Comparison of ENCODE assay signal across 27 cellular contexts in the genomic region with DNA sequence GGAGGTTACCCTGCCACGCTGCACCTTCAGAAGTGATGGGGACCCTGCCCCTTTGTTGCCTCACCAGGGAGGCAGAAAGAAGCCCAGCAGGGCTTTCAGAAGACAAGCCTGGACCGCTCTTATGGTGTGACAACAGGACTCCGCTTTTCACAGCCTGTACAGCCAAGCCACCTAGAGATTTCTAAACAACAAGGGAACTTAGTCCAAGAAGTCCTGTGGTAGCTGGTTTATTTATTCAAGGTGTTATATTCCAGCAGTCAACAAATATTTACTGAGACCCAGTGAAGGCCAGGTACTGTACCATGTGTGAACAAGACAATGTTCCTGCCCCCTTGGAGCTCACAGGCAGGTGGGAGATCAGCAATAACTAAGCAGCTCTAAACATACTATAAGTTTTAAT. TPM values are rescaled to one million over a fixed set of nuclear protein-coding genes. Genes with fewer than 3 reads are reported as not detected.
DNase-seq lines count a peak whose midpoint lies in the region; ATAC-seq, FAIRE-seq and TF ChIP-seq lines count a peak whose summit lies in the region.
"Had no signal": no experiment of that assay in that cellular context is flagged by ENCODE, and none has a peak within 500 bp of the region (broad histone marks: within the 10 kb centered on the region; RNA-seq: fewer than 3 reads in every experiment).

No MANE protein-coding gene starts in this region.

- no peaks in the 10 kb centered on the region; a peak in 1 of 4 replicates for H3K36me3 ChIP-seq in GM12878 (ENCODE audit: control insufficient read depth in 2 of 2, insufficient read depth in 2 of 2, low read length in 1 of 2)
- H3K36me3 ChIP-seq: HAP-1, left lung, neural progenitor cell, upper lobe of right lung had no signal

- FAIRE-seq in GM12878 (lab: Jason Lieb, UNC), result no peak
- FAIRE-seq: colon had no signal

- DNase-seq in NCI-H1092 treated with DMSO at 0.1 percent for 48 hours (lab: John Stamatoyannopoulos, UW), result peak; percentile 62
- no peak for DNase-seq in NCI-H1092 (lab: John Stamatoyannopoulos, UW)
- DNase-seq in NCI-H69 (lab: John Stamatoyannopoulos, UW), result peak; percentile 65
- no peak for DNase-seq in GM12878 (ENCODE audit: low read depth, low spot score)
- DNase-seq in stimulated activated effector memory CD8-positive, alpha-beta T cell treated with anti-CD3 and anti-CD28 coated beads, Interleukin-12 subunit alpha, Interleukin-12 subunit beta, amount 100 ng/mL, for 72 hours (ENCODE audit: low spot score in 2 of 2), result no peak
- DNase-seq in endothelial cell (ENCODE audit: low spot score), result no peak
- no peak for DNase-seq in AG08396 (ENCODE audit: low spot score)
- DNase-seq: activated CD4-positive, alpha-beta T cell treated with anti-CD3 and anti-CD28 coated beads for 48 hours; activated CD8-positive, alpha-beta memory T cell treated with anti-CD3 and anti-CD28 coated beads for 24 hours; activated T-cell treated with anti-CD3 and anti-CD28 coated beads for 4 hours; CD4-positive, alpha-beta T cell; effector CD8-positive, alpha-beta T cell; EL; erythroblast; left lung; mesenchymal stem cell; NCI-H1436 treated with DMSO at 0.1 percent for 48 hours; stimulated activated naive CD4-positive, alpha-beta T cell treated with Interleukin-2 at 50 U/mL for 16 hours; upper lobe of right lung had no signal

- no peak overlapping the region for H3K9ac ChIP-seq in GM12878 (ENCODE audit: control insufficient read depth, insufficient read depth, low read length)
- H3K9ac ChIP-seq: KMS-11, neural progenitor cell, parathyroid adenoma had no signal

- TF ChIP-seq POLR2A in GM12878 (IDR thresholded peaks at IDR 0.05; ENCODE audit: low read depth, low read length), result no peak

- peak overlapping the region; percentile 78 for H3K27ac Mint-ChIP-seq in stimulated activated effector memory CD8-positive, alpha-beta T cell treated with anti-CD3 and anti-CD28 coated beads, Interleukin-12 subunit alpha, Interleukin-12 subunit beta, amount 100 ng/mL, for 72 hours
- no peak overlapping the region for H3K27ac Mint-ChIP-seq in endothelial cell (ENCODE audit: unreplicated experiment)
- H3K27ac Mint-ChIP-seq: activated naive CD4-positive, alpha-beta T cell treated with anti-CD3 and anti-CD28 coated beads, Interleukin-2, amount 50 U/mL, for 72 hours; CD4-positive, alpha-beta T cell; neural progenitor cell had no signal

- POLR2A ChIA-PET in GM12878 (lab: Charles Lee), result no interaction called here

- no peak for TF ChIP-seq CTCF in GM12878 (IDR thresholded peaks at IDR 0.05 in 2 of 3, conservative IDR thresholded peaks at IDR 0.05 in 1 of 3; ENCODE audit: control insufficient read depth in 2 of 3, extremely low read depth in 1 of 3, insufficient read depth in 1 of 3, low read depth in 3 of 3, low read length in 3 of 3)
- TF ChIP-seq CTCF in endothelial cell (IDR thresholded peaks at IDR 0.05; ENCODE audit: unreplicated experiment), result no peak

- SMC1A ChIA-PET in GM12878 (lab: Charles Lee; ENCODE audit: uncharacterized antibody, unreplicated experiment), result interaction anchor here (0.7 to 1.7 kb wide), 3 partner anchors 20 to 220 kb away, joined by 3 to 4 read pairs (median 3); no protein-coding TSS in a partner anchor

- H3K4me2 ChIP-seq in GM12878 (ENCODE audit: control insufficient read depth, insufficient read depth), result no peak overlapping the region
- H3K4me2 ChIP-seq: KMS-11 had no signal

- no peaks in the 10 kb centered on the region for H4K20me1 ChIP-seq in GM12878 (ENCODE audit: control insufficient read depth, insufficient read depth)

- no peak overlapping the region for H3K4me3 ChIP-seq in GM12878
- H3K4me3 ChIP-seq: HAP-1, left lung, neural progenitor cell, upper lobe of right lung had no signal

- peaks cover 28% of the 10 kb centered on the region for H3K4me1 Mint-ChIP-seq in stimulated activated effector memory CD8-positive, alpha-beta T cell treated with anti-CD3 and anti-CD28 coated beads, Interleukin-12 subunit alpha, Interleukin-12 subunit beta, amount 100 ng/mL, for 72 hours
- H3K4me1 Mint-ChIP-seq in endothelial cell (ENCODE audit: unreplicated experiment), result no peaks in the 10 kb centered on the region
- H3K4me1 Mint-ChIP-seq: neural progenitor cell had no signal

- H3K4me3 Mint-ChIP-seq in stimulated activated effector memory CD8-positive, alpha-beta T cell treated with anti-CD3 and anti-CD28 coated beads, Interleukin-12 subunit alpha, Interleukin-12 subunit beta, amount 100 ng/mL, for 72 hours, result no peak overlapping the region
- no peak overlapping the region for H3K4me3 Mint-ChIP-seq in endothelial cell (ENCODE audit: unreplicated experiment)
- H3K4me3 Mint-ChIP-seq: CD4-positive, alpha-beta T cell; neural progenitor cell had no signal

- CTCF ChIA-PET in GM12878 (lab: Yijun Ruan, JAX), result interaction anchor here (1.3 to 1.5 kb wide), 4 partner anchors 11 to 78 kb away, joined by 3 to 5 read pairs (median 3); no protein-coding TSS in a partner anchor

- H3K4me1 ChIP-seq in GM12878 (ENCODE audit: control insufficient read depth, insufficient read depth, low read length), result peaks cover 33% of the 10 kb centered on the region
- H3K4me1 ChIP-seq: HAP-1 had no signal

- no peak for TF ChIP-seq EP300 in GM12878 (IDR thresholded peaks at IDR 0.05; ENCODE audit: borderline replicate concordance in 1 of 2, control insufficient read depth in 1 of 2, low read depth in 2 of 2, low read length in 2 of 2)

- ATAC-seq in GM12878 (no peak), GM18873 (IDR thresholded peaks at IDR 0.05; ENCODE audit: low FRiP score, unreplicated experiment) (no peak)
- no peak for ATAC-seq in stimulated activated effector memory CD8-positive, alpha-beta T cell treated with anti-CD3 and anti-CD28 coated beads, Interleukin-12 subunit alpha, Interleukin-12 subunit beta, amount 100 ng/mL, for 72 hours
- ATAC-seq: activated naive CD4-positive, alpha-beta T cell treated with anti-CD3 and anti-CD28 coated beads, Interleukin-2, amount 50 U/mL, for 72 hours; left lung; Panc1; upper lobe of right lung had no signal

- intact Hi-C loops in GM12878 (cut with micrococcal nuclease; ENCODE audit: unreplicated experiment), result no loop called here

- no peak for TF ChIP-seq RAD21 in GM12878 (IDR thresholded peaks at IDR 0.05; ENCODE audit: insufficient read depth, low read depth, low read length)

- H3K27me3 Mint-ChIP-seq in endothelial cell (ENCODE audit: unreplicated experiment), result peaks cover 2% of the 10 kb centered on the region
- H3K27me3 Mint-ChIP-seq: CD4-positive, alpha-beta T cell had no signal

- H3K79me2 ChIP-seq in GM12878 (ENCODE audit: control insufficient read depth, insufficient read depth, low read length), result no peaks in the 10 kb centered on the region
- H3K79me2 ChIP-seq: parathyroid adenoma had no signal

- in situ Hi-C loops in GM12878 (cut with MboI), result no loop called here

- peaks cover 7% of the 10 kb centered on the region for H3K36me3 Mint-ChIP-seq in stimulated activated effector memory CD8-positive, alpha-beta T cell treated with anti-CD3 and anti-CD28 coated beads, Interleukin-12 subunit alpha, Interleukin-12 subunit beta, amount 100 ng/mL, for 72 hours
- peaks cover 13% of the 10 kb centered on the region for H3K36me3 Mint-ChIP-seq in endothelial cell (ENCODE audit: low read depth, unreplicated experiment)
- H3K36me3 Mint-ChIP-seq: neural progenitor cell had no signal

- peak overlapping the region; percentile 56; the same call in 1 of the 2 replicates for H3K27ac ChIP-seq in GM12878 (ENCODE audit: control insufficient read depth, insufficient read depth)
- H3K27ac ChIP-seq: KMS-11, left lung, neural progenitor cell, parathyroid adenoma, upper lobe of right lung had no signal

- H3K27me3 ChIP-seq in GM12878 (replicated peaks in 1 of 2; ENCODE audit: control insufficient read depth in 2 of 2, insufficient read depth in 2 of 2, low read length in 1 of 2), result no peaks in the 10 kb centered on the region
- H3K27me3 ChIP-seq: left lung, neural progenitor cell, upper lobe of right lung had no signal

- no peak overlapping the region for H2AFZ ChIP-seq in GM12878 (ENCODE audit: control insufficient read depth, low read depth, low read length)
- H2AFZ ChIP-seq: neural progenitor cell, parathyroid adenoma had no signal

- WGBS in GM12878 (ENCODE audit: insufficient coverage, insufficient replicate concordance, low lambda C conversion rate, missing lambda C conversion rate), result 77% methylated on average over 3 of the region's 3 CpGs

- H3K9me3 ChIP-seq in GM12878 (replicated peaks; ENCODE audit: control insufficient read depth, insufficient read depth, low read length), result peaks cover 26% of the 10 kb centered on the region
- H3K9me3 ChIP-seq: upper lobe of right lung had no signal

- no TSS peak for BruUV-seq in GM12878 (replicated peaks; lab: Mats Ljungman, UMichigan)

- peaks cover 10% of the 10 kb centered on the region for H3K9me3 Mint-ChIP-seq in stimulated activated effector memory CD8-positive, alpha-beta T cell treated with anti-CD3 and anti-CD28 coated beads, Interleukin-12 subunit alpha, Interleukin-12 subunit beta, amount 100 ng/mL, for 72 hours
- peaks cover 7% of the 10 kb centered on the region for H3K9me3 Mint-ChIP-seq in endothelial cell (ENCODE audit: unreplicated experiment)
- H3K9me3 Mint-ChIP-seq: CD4-positive, alpha-beta T cell had no signal

- RAD21 ChIA-PET in GM12878 (lab: Charles Lee; ENCODE audit: unreplicated experiment), result no interaction called here

RNA-seq across cellular contexts. Expression of gene TMEM229B, which starts 4.0 kb away (rescaled TPM):
- 0.27 and 0.67 TPM in 2 replicates for total RNA-seq in GM12878 (2013; cell fraction: nucleolus; rRNA removed)
- 3.8 and 4.0 TPM in 2 replicates for total RNA-seq in GM12878 (2014; rRNA removed)
- total RNA-seq in GM12878 (2014; rRNA removed; fragmentation: Illumina TruSeq; extraction: Trizol), result 2.1 and 2.2 TPM in 2 replicates
- 5.1 and 5.2 TPM in 2 replicates for total RNA-seq in GM12878 (2021)
- 0.55 TPM for polyA plus RNA-seq in GM12878 (2011; ENCODE audit: low read depth)
- polyA plus RNA-seq in GM12878 (2011; rRNA removed), result 0.88 and 1.3 TPM in 2 replicates
- polyA plus RNA-seq in GM12878 (2011; cell fraction: cytosol; rRNA removed), result 2.6 and 3.1 TPM in 2 replicates
- 0.87 and 1.7 TPM in 2 replicates for polyA plus RNA-seq in GM12878 (2011; cell fraction: nucleus; rRNA removed)
- polyA plus RNA-seq in GM12878 (2012), result 0.35 and 0.42 TPM in 2 replicates
- polyA plus RNA-seq in GM12878 (2014; fragmentation: Illumina TruSeq; extraction: Trizol), result 3.2 and 3.4 TPM in 2 replicates
- under 1 TPM; 0.24 to 0.32 TPM for polyA plus RNA-seq in GM12878 (2014; fragmentation: Nextera tagmentation; extraction: Ambion mirVana)
- 3.3 and 5.3 TPM in 2 replicates for polyA plus RNA-seq in GM12878 (2014; rRNA removed)
- polyA plus RNA-seq in GM12878 (2016; fragmentation: Nextera tagmentation; extraction: Ambion mirVana), result 1 to 10 TPM in 1 of 2 experiments, under 1 TPM in 1; 0.72 to 1.3 TPM
- polyA minus RNA-seq in GM12878 (2011; rRNA and poly(A)+ RNA removed), result 2.9 TPM in 2 replicates
- 0.53 and 1.2 TPM in 2 replicates for polyA minus RNA-seq in GM12878 (2011; cell fraction: cytosol; rRNA and poly(A)+ RNA removed)
- 1.6 and 3.6 TPM in 2 replicates for polyA minus RNA-seq in GM12878 (2011; cell fraction: nucleus; rRNA and poly(A)+ RNA removed)
- 0.08 TPM for total RNA-seq in endothelial cell (ENCODE audit: unreplicated experiment)

RNA-seq across cellular contexts. Expression of gene PLEKHH1, which starts 40.6 kb away (rescaled TPM):
- total RNA-seq in GM12878 (2013; cell fraction: nucleolus; rRNA removed), result 0.50 and 0.73 TPM in 2 replicates
- total RNA-seq in GM12878 (2014; rRNA removed) (0.40 and 0.87 TPM in 2 replicates), GM12878 (2014; rRNA removed; fragmentation: Illumina TruSeq; extraction: Trizol) (0.32 and 0.67 TPM in 2 replicates), GM12878 (2021) (0.95 and 1.4 TPM in 2 replicates), endothelial cell (ENCODE audit: unreplicated experiment) (9.5 TPM)
- polyA plus RNA-seq in GM12878 (2011; ENCODE audit: low read depth), result 0.31 TPM
- polyA plus RNA-seq in GM12878 (2011; rRNA removed) (0.16 and 0.30 TPM in 2 replicates), GM12878 (2014; fragmentation: Illumina TruSeq; extraction: Trizol) (0.59 and 0.60 TPM in 2 replicates), GM12878 (2014; fragmentation: Nextera tagmentation; extraction: Ambion mirVana) (under 1 TPM; 0.11 to 0.22 TPM), GM12878 (2014; rRNA removed) (0.42 and 0.76 TPM in 2 replicates), GM12878 (2016; fragmentation: Nextera tagmentation; extraction: Ambion mirVana) (under 1 TPM; 0.23 to 0.66 TPM)
- 0.37 and 0.46 TPM in 2 replicates for polyA plus RNA-seq in GM12878 (2011; cell fraction: cytosol; rRNA removed)
- 1.0 and 1.3 TPM in 2 replicates for polyA plus RNA-seq in GM12878 (2011; cell fraction: nucleus; rRNA removed)
- polyA plus RNA-seq in GM12878 (2012), result 0.34 and 0.65 TPM in 2 replicates
- polyA minus RNA-seq in GM12878 (2011; rRNA and poly(A)+ RNA removed), result 0.07 and 0.82 TPM in 2 replicates
- not detected in 2 replicates for polyA minus RNA-seq in GM12878 (2011; cell fraction: cytosol; rRNA and poly(A)+ RNA removed)
- polyA minus RNA-seq in GM12878 (2011; cell fraction: nucleus; rRNA and poly(A)+ RNA removed), result 0.73 and 1.8 TPM in 2 replicates

Comparison
In these comparisons a context has a peak if more than half of its experiments do, and no peak if none do; other contexts are left out.
1. DNase-seq: peak in NCI-H1092 treated with DMSO at 0.1 percent for 48 hours (single experiment) and NCI-H69 (single experiment); none in NCI-H1092 (single experiment), GM12878 (single experiment), stimulated activated effector memory CD8-positive, alpha-beta T cell treated with anti-CD3 and anti-CD28 coated beads, Interleukin-12 subunit alpha, Interleukin-12 subunit beta, amount 100 ng/mL, for 72 hours (0 of 2), endothelial cell (single experiment) and AG08396 (single experiment).